1 cellular context compared by ENCODE assay signal in the genomic region with DNA sequence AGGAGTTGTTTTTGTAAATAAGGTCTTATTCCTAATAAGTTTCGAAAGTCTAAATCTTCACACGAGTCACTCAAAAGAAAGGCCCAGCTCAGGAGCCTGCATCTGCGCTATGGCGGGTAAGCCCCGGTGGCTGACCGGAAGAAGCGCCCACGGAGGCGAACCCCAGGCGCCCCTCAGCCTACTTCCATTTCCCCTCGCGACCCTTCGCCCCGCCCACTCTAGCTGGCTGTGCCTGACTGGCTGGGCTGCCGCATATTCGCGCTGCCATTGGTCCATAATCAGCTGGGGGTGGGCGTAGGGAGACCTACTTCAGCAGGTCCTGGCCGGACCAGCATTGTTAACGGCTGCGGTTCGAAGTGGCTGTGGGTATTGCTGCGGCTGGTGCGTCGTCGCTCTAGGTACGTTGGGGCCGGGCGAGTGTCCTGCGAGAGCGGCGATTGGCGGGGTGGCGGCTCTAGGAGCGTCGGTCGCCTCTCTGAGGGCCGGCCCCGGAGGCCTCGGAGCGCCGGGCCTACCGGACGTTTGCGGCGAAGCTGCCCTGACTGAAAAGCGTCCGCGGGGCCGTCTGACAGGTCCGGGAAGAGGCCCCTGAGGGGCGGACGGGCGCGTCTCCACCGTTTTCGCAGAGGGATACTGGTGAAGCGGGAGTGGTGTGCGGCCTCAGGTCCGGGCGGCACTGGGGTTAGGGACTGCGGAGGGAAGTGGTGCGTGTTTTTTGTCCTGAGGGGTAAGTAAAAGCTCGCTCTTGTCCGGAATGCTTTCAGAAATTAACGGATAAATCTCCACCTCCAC.
TF ChIP-seq lines count a peak whose summit lies in the region.

A gene with protein sequence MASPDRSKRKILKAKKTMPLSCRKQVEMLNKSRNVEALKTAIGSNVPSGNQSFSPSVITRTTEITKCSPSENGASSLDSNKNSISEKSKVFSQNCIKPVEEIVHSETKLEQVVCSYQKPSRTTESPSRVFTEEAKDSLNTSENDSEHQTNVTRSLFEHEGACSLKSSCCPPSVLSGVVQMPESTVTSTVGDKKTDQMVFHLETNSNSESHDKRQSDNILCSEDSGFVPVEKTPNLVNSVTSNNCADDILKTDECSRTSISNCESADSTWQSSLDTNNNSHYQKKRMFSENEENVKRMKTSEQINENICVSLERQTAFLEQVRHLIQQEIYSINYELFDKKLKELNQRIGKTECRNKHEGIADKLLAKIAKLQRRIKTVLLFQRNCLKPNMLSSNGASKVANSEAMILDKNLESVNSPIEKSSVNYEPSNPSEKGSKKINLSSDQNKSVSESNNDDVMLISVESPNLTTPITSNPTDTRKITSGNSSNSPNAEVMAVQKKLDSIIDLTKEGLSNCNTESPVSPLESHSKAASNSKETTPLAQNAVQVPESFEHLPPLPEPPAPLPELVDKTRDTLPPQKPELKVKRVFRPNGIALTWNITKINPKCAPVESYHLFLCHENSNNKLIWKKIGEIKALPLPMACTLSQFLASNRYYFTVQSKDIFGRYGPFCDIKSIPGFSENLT (plus strand): TSS at position 337 of the 792 bp plus-strand sequence. CDS start 44,560 bp downstream, outside the sequence.

TF ChIP-seq in WTC11, 78 proteins besides CTCF, POLR2A, EP300 and RAD21 (continued from another document and continues in another):
- TF ChIP-seq, protein P1, sequence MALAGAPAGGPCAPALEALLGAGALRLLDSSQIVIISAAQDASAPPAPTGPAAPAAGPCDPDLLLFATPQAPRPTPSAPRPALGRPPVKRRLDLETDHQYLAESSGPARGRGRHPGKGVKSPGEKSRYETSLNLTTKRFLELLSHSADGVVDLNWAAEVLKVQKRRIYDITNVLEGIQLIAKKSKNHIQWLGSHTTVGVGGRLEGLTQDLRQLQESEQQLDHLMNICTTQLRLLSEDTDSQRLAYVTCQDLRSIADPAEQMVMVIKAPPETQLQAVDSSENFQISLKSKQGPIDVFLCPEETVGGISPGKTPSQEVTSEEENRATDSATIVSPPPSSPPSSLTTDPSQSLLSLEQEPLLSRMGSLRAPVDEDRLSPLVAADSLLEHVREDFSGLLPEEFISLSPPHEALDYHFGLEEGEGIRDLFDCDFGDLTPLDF (CRISPR knock-in tag; IDR thresholded peaks at IDR 0.05): no peak
- no peak for TF ChIP-seq ELF4 (CRISPR knock-in tag; IDR thresholded peaks at IDR 0.05; ENCODE audit: low read depth)
- peak; percentile 46; the same call in 1 of the 2 replicates for TF ChIP-seq NFE2L1 (CRISPR knock-in tag; IDR thresholded peaks at IDR 0.05)
- TF ChIP-seq, protein P2, sequence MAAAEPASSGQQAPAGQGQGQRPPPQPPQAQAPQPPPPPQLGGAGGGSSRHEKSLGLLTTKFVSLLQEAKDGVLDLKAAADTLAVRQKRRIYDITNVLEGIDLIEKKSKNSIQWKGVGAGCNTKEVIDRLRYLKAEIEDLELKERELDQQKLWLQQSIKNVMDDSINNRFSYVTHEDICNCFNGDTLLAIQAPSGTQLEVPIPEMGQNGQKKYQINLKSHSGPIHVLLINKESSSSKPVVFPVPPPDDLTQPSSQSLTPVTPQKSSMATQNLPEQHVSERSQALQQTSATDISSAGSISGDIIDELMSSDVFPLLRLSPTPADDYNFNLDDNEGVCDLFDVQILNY (CRISPR knock-in tag; IDR thresholded peaks at IDR 0.05): peak; percentile 46; the same call in 1 of the 2 replicates
- TF ChIP-seq GRHL2 (CRISPR knock-in tag; IDR thresholded peaks at IDR 0.05; ENCODE audit: insufficient replicate concordance, severe bottlenecking): no peak
- TF ChIP-seq, protein P3, sequence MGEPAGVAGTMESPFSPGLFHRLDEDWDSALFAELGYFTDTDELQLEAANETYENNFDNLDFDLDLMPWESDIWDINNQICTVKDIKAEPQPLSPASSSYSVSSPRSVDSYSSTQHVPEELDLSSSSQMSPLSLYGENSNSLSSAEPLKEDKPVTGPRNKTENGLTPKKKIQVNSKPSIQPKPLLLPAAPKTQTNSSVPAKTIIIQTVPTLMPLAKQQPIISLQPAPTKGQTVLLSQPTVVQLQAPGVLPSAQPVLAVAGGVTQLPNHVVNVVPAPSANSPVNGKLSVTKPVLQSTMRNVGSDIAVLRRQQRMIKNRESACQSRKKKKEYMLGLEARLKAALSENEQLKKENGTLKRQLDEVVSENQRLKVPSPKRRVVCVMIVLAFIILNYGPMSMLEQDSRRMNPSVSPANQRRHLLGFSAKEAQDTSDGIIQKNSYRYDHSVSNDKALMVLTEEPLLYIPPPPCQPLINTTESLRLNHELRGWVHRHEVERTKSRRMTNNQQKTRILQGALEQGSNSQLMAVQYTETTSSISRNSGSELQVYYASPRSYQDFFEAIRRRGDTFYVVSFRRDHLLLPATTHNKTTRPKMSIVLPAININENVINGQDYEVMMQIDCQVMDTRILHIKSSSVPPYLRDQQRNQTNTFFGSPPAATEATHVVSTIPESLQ (CRISPR knock-in tag; IDR thresholded peaks at IDR 0.05): no peak
- no peak for TF ChIP-seq ZSCAN18 (CRISPR knock-in tag; IDR thresholded peaks at IDR 0.05)
- no peak for TF ChIP-seq ATF3 (CRISPR knock-in tag; conservative IDR thresholded peaks at IDR 0.05)
- TF ChIP-seq, protein P4, sequence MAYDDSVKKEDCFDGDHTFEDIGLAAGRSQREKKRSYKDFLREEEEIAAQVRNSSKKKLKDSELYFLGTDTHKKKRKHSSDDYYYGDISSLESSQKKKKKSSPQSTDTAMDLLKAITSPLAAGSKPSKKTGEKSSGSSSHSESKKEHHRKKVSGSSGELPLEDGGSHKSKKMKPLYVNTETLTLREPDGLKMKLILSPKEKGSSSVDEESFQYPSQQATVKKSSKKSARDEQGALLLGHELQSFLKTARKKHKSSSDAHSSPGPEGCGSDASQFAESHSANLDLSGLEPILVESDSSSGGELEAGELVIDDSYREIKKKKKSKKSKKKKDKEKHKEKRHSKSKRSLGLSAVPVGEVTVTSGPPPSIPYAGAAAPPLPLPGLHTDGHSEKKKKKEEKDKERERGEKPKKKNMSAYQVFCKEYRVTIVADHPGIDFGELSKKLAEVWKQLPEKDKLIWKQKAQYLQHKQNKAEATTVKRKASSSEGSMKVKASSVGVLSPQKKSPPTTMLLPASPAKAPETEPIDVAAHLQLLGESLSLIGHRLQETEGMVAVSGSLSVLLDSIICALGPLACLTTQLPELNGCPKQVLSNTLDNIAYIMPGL (CRISPR knock-in tag; IDR thresholded peaks at IDR 0.05): 0 out of 2 replicates have a peak, but pooled peaks have one; percentile 26
- TF ChIP-seq, protein P5, sequence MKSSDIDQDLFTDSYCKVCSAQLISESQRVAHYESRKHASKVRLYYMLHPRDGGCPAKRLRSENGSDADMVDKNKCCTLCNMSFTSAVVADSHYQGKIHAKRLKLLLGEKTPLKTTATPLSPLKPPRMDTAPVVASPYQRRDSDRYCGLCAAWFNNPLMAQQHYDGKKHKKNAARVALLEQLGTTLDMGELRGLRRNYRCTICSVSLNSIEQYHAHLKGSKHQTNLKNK (CRISPR knock-in tag; IDR thresholded peaks at IDR 0.05): no peak
- TF ChIP-seq GABPB1 (CRISPR knock-in tag; IDR thresholded peaks at IDR 0.05): peak; percentile 91
- TF ChIP-seq NR1H2 (CRISPR knock-in tag; IDR thresholded peaks at IDR 0.05): no peak
- no peak for TF ChIP-seq OVOL2 (CRISPR knock-in tag; IDR thresholded peaks at IDR 0.05; ENCODE audit: borderline replicate concordance)
- no peak for TF ChIP-seq ZNF121 (CRISPR knock-in tag; IDR thresholded peaks at IDR 0.05)
- 0 out of 2 replicates have a peak, but pooled peaks have one; percentile 83 for TF ChIP-seq KAT7 (CRISPR knock-in tag; IDR thresholded peaks at IDR 0.05; ENCODE audit: borderline replicate concordance)
- TF ChIP-seq ZNF317 (CRISPR knock-in tag; IDR thresholded peaks at IDR 0.05; ENCODE audit: borderline replicate concordance, low read depth): 0 out of 2 replicates have a peak, but pooled peaks have one; percentile 59
- TF ChIP-seq ZNF423 (CRISPR knock-in tag; IDR thresholded peaks at IDR 0.05): no peak
- no peak for TF ChIP-seq ZNF396 (CRISPR knock-in tag; IDR thresholded peaks at IDR 0.05; ENCODE audit: borderline replicate concordance)
- TF ChIP-seq, protein P6, sequence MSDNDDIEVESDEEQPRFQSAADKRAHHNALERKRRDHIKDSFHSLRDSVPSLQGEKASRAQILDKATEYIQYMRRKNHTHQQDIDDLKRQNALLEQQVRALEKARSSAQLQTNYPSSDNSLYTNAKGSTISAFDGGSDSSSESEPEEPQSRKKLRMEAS (CRISPR knock-in tag; IDR thresholded peaks at IDR 0.05): peak; percentile 67; the same call in 1 of the 2 replicates
- TF ChIP-seq TEAD4 (CRISPR knock-in tag; IDR thresholded peaks at IDR 0.05): no peak
- no peak for TF ChIP-seq RORB (CRISPR knock-in tag; IDR thresholded peaks at IDR 0.05)
- TF ChIP-seq ZNF232 (CRISPR knock-in tag; IDR thresholded peaks at IDR 0.05): peak; percentile 36; the same call in 1 of the 2 replicates
- TF ChIP-seq, protein P7, sequence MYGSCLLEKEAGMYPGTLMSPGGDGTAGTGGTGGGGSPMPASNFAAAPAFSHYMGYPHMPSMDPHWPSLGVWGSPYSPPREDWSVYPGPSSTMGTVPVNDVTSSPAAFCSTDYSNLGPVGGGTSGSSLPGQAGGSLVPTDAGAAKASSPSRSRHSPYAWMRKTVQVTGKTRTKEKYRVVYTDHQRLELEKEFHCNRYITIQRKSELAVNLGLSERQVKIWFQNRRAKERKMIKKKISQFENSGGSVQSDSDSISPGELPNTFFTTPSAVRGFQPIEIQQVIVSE (CRISPR knock-in tag; IDR thresholded peaks at IDR 0.05; ENCODE audit: borderline replicate concordance): no peak
- TF ChIP-seq AR (CRISPR knock-in tag; IDR thresholded peaks at IDR 0.05): no peak
- TF ChIP-seq, protein P8, sequence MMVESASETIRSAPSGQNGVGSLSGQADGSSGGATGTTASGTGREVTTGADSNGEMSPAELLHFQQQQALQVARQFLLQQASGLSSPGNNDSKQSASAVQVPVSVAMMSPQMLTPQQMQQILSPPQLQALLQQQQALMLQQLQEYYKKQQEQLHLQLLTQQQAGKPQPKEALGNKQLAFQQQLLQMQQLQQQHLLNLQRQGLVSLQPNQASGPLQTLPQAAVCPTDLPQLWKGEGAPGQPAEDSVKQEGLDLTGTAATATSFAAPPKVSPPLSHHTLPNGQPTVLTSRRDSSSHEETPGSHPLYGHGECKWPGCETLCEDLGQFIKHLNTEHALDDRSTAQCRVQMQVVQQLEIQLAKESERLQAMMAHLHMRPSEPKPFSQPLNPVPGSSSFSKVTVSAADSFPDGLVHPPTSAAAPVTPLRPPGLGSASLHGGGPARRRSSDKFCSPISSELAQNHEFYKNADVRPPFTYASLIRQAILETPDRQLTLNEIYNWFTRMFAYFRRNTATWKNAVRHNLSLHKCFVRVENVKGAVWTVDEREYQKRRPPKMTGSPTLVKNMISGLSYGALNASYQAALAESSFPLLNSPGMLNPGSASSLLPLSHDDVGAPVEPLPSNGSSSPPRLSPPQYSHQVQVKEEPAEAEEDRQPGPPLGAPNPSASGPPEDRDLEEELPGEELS (CRISPR knock-in tag; IDR thresholded peaks at IDR 0.05): peak; percentile 78
- TF ChIP-seq, protein P9, sequence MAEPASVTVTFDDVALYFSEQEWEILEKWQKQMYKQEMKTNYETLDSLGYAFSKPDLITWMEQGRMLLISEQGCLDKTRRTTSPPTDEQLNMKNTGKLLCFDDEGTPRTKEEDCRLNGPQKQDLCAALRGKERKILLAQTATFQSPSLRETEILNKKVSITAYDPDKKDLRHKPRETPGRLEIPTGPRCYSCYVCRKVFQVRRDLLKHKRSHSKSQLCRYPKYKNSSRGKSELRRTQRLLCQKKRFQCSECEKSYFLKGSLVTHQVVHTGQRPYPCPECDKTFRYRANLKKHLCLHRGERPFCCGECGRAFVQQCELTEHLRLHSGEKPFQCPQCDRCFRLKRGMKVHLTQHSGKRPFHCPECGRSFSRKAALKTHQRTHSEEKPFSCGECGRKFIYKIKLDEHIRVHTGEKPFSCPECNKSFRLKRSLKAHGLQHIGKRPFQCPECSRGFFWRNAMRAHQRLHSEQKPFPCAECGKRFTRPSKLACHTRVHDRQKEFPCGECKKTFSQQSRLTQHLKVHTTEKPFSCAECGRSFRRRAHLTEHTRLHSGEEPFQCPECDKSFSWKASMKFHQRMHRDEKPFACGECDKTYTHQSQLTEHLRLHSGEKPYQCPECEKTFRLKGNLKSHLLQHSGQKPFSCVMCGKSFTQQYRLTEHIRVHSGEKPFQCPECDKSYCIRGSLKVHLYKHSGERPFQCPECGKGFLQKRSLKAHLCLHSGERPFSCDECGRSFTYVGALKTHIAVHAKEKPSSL (CRISPR knock-in tag; conservative IDR thresholded peaks at IDR 0.05): no peak
